26 cellular contexts compared by ENCODE assay signal in the genomic region with DNA sequence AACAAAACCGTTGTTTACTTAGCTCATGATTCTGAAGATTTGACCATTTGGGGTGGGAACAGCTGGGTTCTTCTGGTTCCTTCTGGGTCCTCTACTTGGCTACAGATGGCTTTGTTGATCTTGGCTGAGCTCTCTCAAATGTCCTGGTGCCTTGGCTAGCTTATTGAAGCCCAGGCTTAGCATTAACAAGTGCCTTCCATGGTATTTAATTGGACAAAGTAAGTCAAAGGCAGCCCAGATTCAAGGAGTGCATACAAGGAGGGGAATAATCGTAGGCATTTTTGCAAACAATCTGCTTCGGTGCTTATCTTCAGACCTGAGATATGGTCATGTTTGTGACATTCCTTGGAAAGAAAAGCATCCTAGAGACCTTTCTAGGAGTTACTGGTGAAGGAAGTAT.
DNase-seq lines count a peak whose midpoint lies in the region; ATAC-seq and TF ChIP-seq lines count a peak whose summit lies in the region.
"Had no signal": no experiment of that assay in that cellular context is flagged by ENCODE, and none has a peak within 500 bp of the region (broad histone marks: within the 10 kb centered on the region; RNA-seq: fewer than 3 reads in every experiment).

No MANE protein-coding gene starts in this region.

- ATAC-seq in left lung: peak; percentile 20

- intact Hi-C loops in activated CD4-positive, alpha-beta T cell treated with anti-CD3 and anti-CD28 coated beads, Interleukin-2, amount 10 ng/mL, durations not matched to agents 24 days and 14 days (cut with micrococcal nuclease): loop anchor here (10.0 kb wide), 1 partner anchor 601 kb away; no protein-coding TSS in a partner anchor
- intact Hi-C loops in left lung (cut with DNase I): loop anchor here in 1 of 2 donors (10.0 kb wide), 1 partner anchor 501 kb away; no protein-coding TSS in a partner anchor

- no peaks in the 10 kb centered on the region for H4K20me1 ChIP-seq in Karpas-422 (ENCODE audit: insufficient read depth, low read depth, low read length)
- H4K20me1 ChIP-seq: BLaER1 treated with 17β-estradiol and CSF1 and Interleukin-3, amounts not matched to agents 10 nM and 100 nM had no signal

- no peak overlapping the region for H3K4me3 Mint-ChIP-seq in activated CD4-positive, alpha-beta T cell treated with anti-CD3 and anti-CD28 coated beads, Interleukin-2, amount 10 ng/mL, durations not matched to agents 24 days and 14 days
- H3K4me3 Mint-ChIP-seq: CD4-positive, alpha-beta T cell; T-helper 1 cell treated with Interleukin-12 subunit alpha and Interleukin-12 subunit beta and Interleukin-4 antibody, amounts not matched to agents 30 μg/mL and 1 μg/mL, for 36 hours had no signal

- TF ChIP-seq CTCF in left lung (IDR thresholded peaks at IDR 0.05): no peak

- no peaks in the 10 kb centered on the region for H3K27me3 Mint-ChIP-seq in activated CD4-positive, alpha-beta T cell treated with anti-CD3 and anti-CD28 coated beads, Interleukin-2, amount 10 ng/mL, durations not matched to agents 24 days and 14 days

- H3K4me2 ChIP-seq in Karpas-422 (ENCODE audit: low read depth, low read length, poor library complexity, severe bottlenecking): no peak overlapping the region
- H3K4me2 ChIP-seq: A549; BLaER1 treated with 17β-estradiol and CSF1 and Interleukin-3, amounts not matched to agents 10 nM and 100 nM; SK-N-SH had no signal

- H3K9me2 ChIP-seq in Karpas-422 (replicated peaks; ENCODE audit: insufficient read depth, low read length): no peaks in the 10 kb centered on the region
- H3K9me2 ChIP-seq: SK-N-SH had no signal

- H3K36me3 Mint-ChIP-seq in activated CD4-positive, alpha-beta T cell treated with anti-CD3 and anti-CD28 coated beads, Interleukin-2, amount 10 ng/mL, durations not matched to agents 24 days and 14 days (ENCODE audit: low read depth): no peaks in the 10 kb centered on the region

- peak; percentile 24 for DNase-seq in activated CD4-positive, alpha-beta T cell treated with anti-CD3 and anti-CD28 coated beads, Interleukin-2, amount 10 ng/mL, durations not matched to agents 24 days and 14 days
- DNase-seq in activated CD4-positive, alpha-beta T cell treated with anti-CD3 and anti-CD28 coated beads for 4 hours: no peak
- peak; percentile 32 for DNase-seq in Karpas-422
- DNase-seq in SK-N-MC (ENCODE audit: low read depth, low spot score): no peak
- DNase-seq in left lung: no peak
- DNase-seq in stimulated activated naive CD4-positive, alpha-beta T cell (lab: John Stamatoyannopoulos, UW): no peak
- DNase-seq in pons (ENCODE audit: low spot score): no peak
- DNase-seq: AML-193; CD4-positive, alpha-beta T cell; DMS79 treated with DMSO at 0.1 percent for 48 hours; GF-D8; HCEC 1CT; MV-4-11; NCI-H1105 treated with DMSO at 0.1 percent for 48 hours; NCI-H146; NCI-H2081; NCI-H2227 treated with DMSO at 0.1 percent for 48 hours; NCI-H526; PC-3; SHP77; SK-N-SH; SW 1271 had no signal

- no peaks in the 10 kb centered on the region for H3K27me3 ChIP-seq in Karpas-422 (ENCODE audit: low read length)
- H3K27me3 ChIP-seq in left lung: no peaks in the 10 kb centered on the region
- H3K27me3 ChIP-seq: BLaER1 treated with 17β-estradiol and CSF1 and Interleukin-3, amounts not matched to agents 10 nM and 100 nM had no signal

- no peaks in the 10 kb centered on the region for H3K4me1 Mint-ChIP-seq in activated CD4-positive, alpha-beta T cell treated with anti-CD3 and anti-CD28 coated beads, Interleukin-2, amount 10 ng/mL, durations not matched to agents 24 days and 14 days

- H3K9ac ChIP-seq in Karpas-422 (ENCODE audit: low read length) (no peak overlapping the region), SK-N-MC (ENCODE audit: insufficient read length) (peak overlapping the region; percentile 56)
- H3K9ac ChIP-seq: BLaER1 treated with 17β-estradiol and CSF1 and Interleukin-3, amounts not matched to agents 10 nM and 100 nM; SK-N-SH had no signal

- H3K27ac ChIP-seq in Karpas-422 (ENCODE audit: low read length) (no peak overlapping the region), SK-N-MC (peak overlapping the region; percentile 95), left lung (no peak overlapping the region)
- H3K27ac ChIP-seq: A549; BLaER1 treated with 17β-estradiol and CSF1 and Interleukin-3, amounts not matched to agents 10 nM and 100 nM had no signal

- H3K36me3 ChIP-seq in Karpas-422 (ENCODE audit: insufficient read depth, low read length) (no peaks in the 10 kb centered on the region), SK-N-MC (ENCODE audit: insufficient read depth, low read length) (peaks cover 5% of the 10 kb centered on the region; the same call in 1 of the 2 replicates), left lung (no peaks in the 10 kb centered on the region)
- H3K36me3 ChIP-seq: BLaER1 treated with 17β-estradiol and CSF1 and Interleukin-3, amounts not matched to agents 10 nM and 100 nM had no signal

- H3K4me1 ChIP-seq in Karpas-422 (ENCODE audit: low read length) (no peaks in the 10 kb centered on the region), left lung (no peaks in the 10 kb centered on the region)
- H3K4me1 ChIP-seq: A549; BLaER1 treated with 17β-estradiol and CSF1 and Interleukin-3, amounts not matched to agents 10 nM and 100 nM had no signal

- H3K9me3 ChIP-seq in Karpas-422 (ENCODE audit: low read length) (no peaks in the 10 kb centered on the region), SK-N-MC (ENCODE audit: low read depth, low read length) (no peaks in the 10 kb centered on the region), left lung (no peaks in the 10 kb centered on the region)
- H3K9me3 ChIP-seq: A549 had no signal

- no peaks in the 10 kb centered on the region for H3K9me3 Mint-ChIP-seq in activated CD4-positive, alpha-beta T cell treated with anti-CD3 and anti-CD28 coated beads, Interleukin-2, amount 10 ng/mL, durations not matched to agents 24 days and 14 days
- H3K9me3 Mint-ChIP-seq: CD4-positive, alpha-beta T cell; T-helper 1 cell treated with Interleukin-12 subunit alpha and Interleukin-12 subunit beta and Interleukin-4 antibody, amounts not matched to agents 30 μg/mL and 1 μg/mL, for 36 hours had no signal

- H2AFZ ChIP-seq in Karpas-422 (ENCODE audit: low read length): no peak overlapping the region

- no peaks in the 10 kb centered on the region for H3K79me2 ChIP-seq in Karpas-422 (ENCODE audit: low read length)

- H3K27ac Mint-ChIP-seq in activated CD4-positive, alpha-beta T cell treated with anti-CD3 and anti-CD28 coated beads, Interleukin-2, amount 10 ng/mL, durations not matched to agents 24 days and 14 days: no peak overlapping the region
- H3K27ac Mint-ChIP-seq: CD4-positive, alpha-beta T cell; T-helper 1 cell treated with Interleukin-12 subunit alpha and Interleukin-12 subunit beta and Interleukin-4 antibody, amounts not matched to agents 30 μg/mL and 1 μg/mL, for 36 hours had no signal

- no peak overlapping the region for H3K4me3 ChIP-seq in Karpas-422 (ENCODE audit: low read length)
- no peak overlapping the region for H3K4me3 ChIP-seq in SK-N-MC
- H3K4me3 ChIP-seq in left lung: no peak overlapping the region
- H3K4me3 ChIP-seq: A549; BLaER1 treated with 17β-estradiol and CSF1 and Interleukin-3, amounts not matched to agents 10 nM and 100 nM; K562 had no signal

Comparison
In these comparisons a context has a peak if more than half of its experiments do, and no peak if none do; other contexts are left out.
1. DNase-seq: peak in activated CD4-positive, alpha-beta T cell treated with anti-CD3 and anti-CD28 coated beads, Interleukin-2, amount 10 ng/mL, durations not matched to agents 24 days and 14 days (single experiment) and Karpas-422 (single experiment); none in activated CD4-positive, alpha-beta T cell treated with anti-CD3 and anti-CD28 coated beads for 4 hours (0 of 2), SK-N-MC (single experiment), left lung (0 of 2), stimulated activated naive CD4-positive, alpha-beta T cell (0 of 6) and pons (single experiment).